Comparison of ENCODE assay signal across 12 cellular contexts in genomic region chr17:5413682-5414081, GRCh38. TPM values are rescaled to one million over a fixed set of nuclear protein-coding genes. Genes with fewer than 3 reads are reported as not detected.
DNase-seq lines count a peak whose midpoint lies in the region; ATAC-seq, FAIRE-seq and TF ChIP-seq lines count a peak whose summit lies in the region.
"Had no signal": no experiment of that assay in that cellular context is flagged by ENCODE, and none has a peak within 500 bp of the region (broad histone marks: within the 10 kb centered on the region; RNA-seq: fewer than 3 reads in every experiment).

No MANE protein-coding gene starts in this region.

- H3K27me3 Mint-ChIP-seq in GM23338 (ENCODE audit: insufficient read depth, low read depth, poor library complexity): peaks cover 4% of the 10 kb centered on the region

- 7 to 53% (median 35%) methylated on average over 4 of the region's 4 CpGs for WGBS in small intestine, 3 donors

- no peak overlapping the region for H3K9ac ChIP-seq in PC-3 (ENCODE audit: low read length)
- H3K9ac ChIP-seq: parathyroid adenoma had no signal

- H3K9me3 Mint-ChIP-seq in GM23338: no peaks in the 10 kb centered on the region

- TF ChIP-seq CTCF in GM23338 (conservative IDR thresholded peaks at IDR 0.05; ENCODE audit: low read depth in 2 of 2) (no peak), PC-3 (conservative IDR thresholded peaks at IDR 0.05; ENCODE audit: low read depth, low read length) (no peak)

- H3K9me2 ChIP-seq in GM23338 (ENCODE audit: insufficient read depth): no peaks in the 10 kb centered on the region
- H3K9me2 ChIP-seq in PC-3 (replicated peaks; ENCODE audit: low read length): no peaks in the 10 kb centered on the region

- CTCF ChIA-PET in PC-3 (lab: Charles Lee): interaction anchor here (1.7 kb wide), 1 partner anchor 25 kb away, joined by 6 read pairs; the partner anchor contains the start of gene C1QBP

- peaks cover 58% of the 10 kb centered on the region for H3K36me3 Mint-ChIP-seq in GM23338 (ENCODE audit: low read depth)

- intact Hi-C loops in PC-3 (cut with micrococcal nuclease): no loop called here
- intact Hi-C loops in posterior vena cava (cut with DNase I): no loop called here

- H3F3A ChIP-seq in GM23338 (replicated peaks; ENCODE audit: low read depth) (no peaks in the 10 kb centered on the region), PC-3 (ENCODE audit: low read length, unreplicated experiment) (no peaks in the 10 kb centered on the region)

- H3K27ac ChIP-seq in GM23338 (ENCODE audit: low read depth) (no peak overlapping the region), PC-3 (ENCODE audit: low read length) (peak overlapping the region; percentile 59), small intestine (ENCODE audit: low read depth in 1 of 2, low read length in 1 of 2) (no peak overlapping the region)
- H3K27ac ChIP-seq: parathyroid adenoma had no signal

- H3K4me1 ChIP-seq in GM23338 (ENCODE audit: insufficient read depth) (no peaks in the 10 kb centered on the region), PC-3 (ENCODE audit: insufficient read depth, low read length) (peaks cover 23% of the 10 kb centered on the region), small intestine (ENCODE audit: control insufficient read depth in 2 of 2, insufficient read depth in 1 of 2, low read depth in 1 of 2, low read length in 1 of 2) (no peaks in the 10 kb centered on the region)
- H3K4me1 ChIP-seq: parathyroid adenoma had no signal

- DNase-seq in GM23338 (ENCODE audit: low spot score) (no peak), PC-3 (peak; percentile 86), erythroblast (lab: John Stamatoyannopoulos, UW) (peak; percentile 44 to 80), small intestine (peak; percentile 77), posterior vena cava (ENCODE audit: low spot score) (no peak), NCI-H1436 treated with DMSO at 0.1 percent for 48 hours (lab: John Stamatoyannopoulos, UW) (no peak)
- DNase-seq: activated CD8-positive, alpha-beta memory T cell treated with anti-CD3 and anti-CD28 coated beads for 24 hours; NCI-H524 had no signal

- no peak for FAIRE-seq in small intestine (lab: Jason Lieb, UNC)
- FAIRE-seq: GM18507 had no signal

- ATAC-seq in GM23338: no peak
- peak; percentile 83 for ATAC-seq in PC-3
- no peak for ATAC-seq in HG03457 (IDR thresholded peaks at IDR 0.05; ENCODE audit: unreplicated experiment)
- no peak for ATAC-seq in HG03460 (IDR thresholded peaks at IDR 0.05; ENCODE audit: unreplicated experiment)

- H3K27ac Mint-ChIP-seq in GM23338: peak overlapping the region; percentile 43; the same call in 1 of the 2 replicates

- H2AFZ ChIP-seq in GM23338 (no peak overlapping the region), PC-3 (ENCODE audit: low read length) (no peak overlapping the region)
- H2AFZ ChIP-seq: parathyroid adenoma had no signal

- no peaks in the 10 kb centered on the region for H3K4me1 Mint-ChIP-seq in GM23338

- H3K27me3 ChIP-seq in GM23338 (ENCODE audit: insufficient read depth) (no peaks in the 10 kb centered on the region), PC-3 (ENCODE audit: low read length) (no peaks in the 10 kb centered on the region), small intestine (ENCODE audit: control insufficient read depth in 2 of 2, insufficient read depth in 2 of 2, low read length in 2 of 2) (no peaks in the 10 kb centered on the region)

- H3K79me2 ChIP-seq in GM23338 (replicated peaks; ENCODE audit: insufficient read depth) (peaks cover 79% of the 10 kb centered on the region), PC-3 (ENCODE audit: low read length) (peaks cover 51% of the 10 kb centered on the region)

- no peak overlapping the region for H3K4me3 Mint-ChIP-seq in GM23338

- no peak for TF ChIP-seq POLR2A in erythroblast (IDR thresholded peaks at IDR 0.05; ENCODE audit: low read length)

- H3K9me3 ChIP-seq in PC-3 (ENCODE audit: low read length) (no peaks in the 10 kb centered on the region), small intestine (ENCODE audit: control insufficient read depth, low read depth) (no peaks in the 10 kb centered on the region)

- BruUV-seq in PC-3 (replicated peaks; lab: Mats Ljungman, UMichigan): no TSS peak

- POLR2A ChIA-PET in PC-3 (lab: Charles Lee; ENCODE audit: unreplicated experiment): no interaction called here

- H4K20me1 ChIP-seq in GM23338 (replicated peaks; ENCODE audit: insufficient read depth): peaks cover 30% of the 10 kb centered on the region
- H4K20me1 ChIP-seq in PC-3 (ENCODE audit: low read length): peaks cover 12% of the 10 kb centered on the region; the same call in 1 of the 2 replicates

- H3K4me3 ChIP-seq in GM23338 (no peak overlapping the region), PC-3 (ENCODE audit: low read length) (no peak overlapping the region), small intestine (ENCODE audit: low read depth in 1 of 2, low read length in 2 of 2) (no peak overlapping the region)

- H3K36me3 ChIP-seq in GM23338 (ENCODE audit: insufficient read depth): peaks cover 74% of the 10 kb centered on the region
- peaks cover 32% of the 10 kb centered on the region for H3K36me3 ChIP-seq in PC-3 (ENCODE audit: low read depth, low read length)
- H3K36me3 ChIP-seq in small intestine (ENCODE audit: control insufficient read depth in 2 of 2, insufficient read depth in 2 of 2, low read length in 2 of 2): peaks cover 5 to 13% of the 10 kb centered on the region in 2 donors

- H3K4me2 ChIP-seq in GM23338: no peak overlapping the region
- peak overlapping the region; percentile 57 for H3K4me2 ChIP-seq in PC-3 (ENCODE audit: low read length)

TF ChIP-seq in GM23338, 12 proteins besides CTCF, POLR2A, EP300 and RAD21 (continues in another document):
- TF ChIP-seq STAT1 (IDR thresholded peaks at IDR 0.05; ENCODE audit: unreplicated experiment) (no peak), REST (IDR thresholded peaks at IDR 0.05; ENCODE audit: unreplicated experiment) (no peak), ZNF331 (CRISPR knock-in tag; IDR thresholded peaks at IDR 0.05; ENCODE audit: low read depth) (no peak), EZH2 (IDR thresholded peaks at IDR 0.05; ENCODE audit: low read depth, unreplicated experiment) (no peak), ETS1 (IDR thresholded peaks at IDR 0.05) (no peak), ZNF114 (CRISPR knock-in tag; IDR thresholded peaks at IDR 0.05) (no peak), POLR2AphosphoS5 (IDR thresholded peaks at IDR 0.05; ENCODE audit: low read depth) (no peak)

RNA-seq across cellular contexts. Expression of gene NUP88, which starts 5.8 kb away (rescaled TPM):
- 140 and 172 TPM in 2 replicates for total RNA-seq in GM23338 (2014; rRNA removed; shearing (Covaris generic))
- polyA plus RNA-seq in GM23338 (2016; fragmentation: Nextera tagmentation; extraction: Ambion mirVana) (103 and 110 TPM in 2 replicates), small intestine (10 to 100 TPM; 62.0 to 71.2 (median 65.7) TPM)
- total RNA-seq in PC-3 (2014; rRNA removed) (83.6 and 103 TPM in 2 replicates), posterior vena cava (10 to 100 TPM; 35.9 to 49.1 TPM)

RNA-seq across cellular contexts. Expression of gene RPAIN, which starts 6.3 kb away (rescaled TPM):
- total RNA-seq in GM23338 (2014; rRNA removed; shearing (Covaris generic)): 69.7 and 88.5 TPM in 2 replicates
- polyA plus RNA-seq in GM23338 (2016; fragmentation: Nextera tagmentation; extraction: Ambion mirVana) (109 and 115 TPM in 2 replicates), small intestine (10 to 100 TPM; 27.3 to 32.6 (median 29.2) TPM)
- total RNA-seq in PC-3 (2014; rRNA removed) (46.1 and 47.9 TPM in 2 replicates), posterior vena cava (10 to 100 TPM; 18.9 to 19.7 TPM)

RNA-seq across cellular contexts. Expression of gene C1QBP, which starts 25.3 kb away (rescaled TPM):
- 478 and 532 TPM in 2 replicates for total RNA-seq in GM23338 (2014; rRNA removed; shearing (Covaris generic))
- 671 and 704 TPM in 2 replicates for polyA plus RNA-seq in GM23338 (2016; fragmentation: Nextera tagmentation; extraction: Ambion mirVana)
- 303 and 308 TPM in 2 replicates for total RNA-seq in PC-3 (2014; rRNA removed)
- 100 to 1,000 TPM in 1 of 3 donors, 10 to 100 TPM in 2; 83.9 to 291 (median 95.1) TPM for polyA plus RNA-seq in small intestine
- 10 to 100 TPM; 66.4 to 74.3 TPM for total RNA-seq in posterior vena cava

RNA-seq across cellular contexts. Expression of gene DHX33, which starts 55.1 kb away (rescaled TPM):
- total RNA-seq in GM23338 (2014; rRNA removed; shearing (Covaris generic)): 53.6 and 57.1 TPM in 2 replicates
- polyA plus RNA-seq in GM23338 (2016; fragmentation: Nextera tagmentation; extraction: Ambion mirVana) (20.3 and 21.1 TPM in 2 replicates), small intestine (1 to 10 TPM; 2.4 to 7.6 (median 3.1) TPM)
- total RNA-seq in PC-3 (2014; rRNA removed) (12.6 and 14.2 TPM in 2 replicates), posterior vena cava (1 to 10 TPM; 7.4 to 9.9 TPM)

Comparison
In these comparisons a context has a peak if more than half of its experiments do, and no peak if none do; other contexts are left out.
1. DNase-seq: peak in PC-3 (single experiment), erythroblast (2 of 2) and small intestine (single experiment); none in GM23338 (single experiment), posterior vena cava (single experiment) and NCI-H1436 treated with DMSO at 0.1 percent for 48 hours (single experiment).